8 cellular contexts compared by ENCODE assay signal in genomic region chr5:151742870-151743294, GRCh38.
A peak's percentile ranks its signal among the peaks of the same experiment; 100 is the strongest.
DNase-seq lines count a peak whose midpoint lies in the region; ATAC-seq and TF ChIP-seq lines count a peak whose summit lies in the region.

No MANE protein-coding gene starts in this region.

- no peaks in the 10 kb centered on the region for H3K27me3 ChIP-seq in OCI-LY3 (ENCODE audit: low read depth, low read length)

- H3K9me3 Mint-ChIP-seq in stimulated activated naive CD8-positive, alpha-beta T cell treated with anti-CD3 and anti-CD28 coated beads, Interleukin-15, Interleukin-2, amounts not matched to agents 100 ng/mL and 50 ng/mL, for 24 hours: no peaks in the 10 kb centered on the region
- no peaks in the 10 kb centered on the region for H3K9me3 Mint-ChIP-seq in stimulated activated naive CD8-positive, alpha-beta T cell treated with anti-CD3 and anti-CD28 coated beads, Interleukin-15, amount 100 ng/mL, for 72 hours
- no peaks in the 10 kb centered on the region for H3K9me3 Mint-ChIP-seq in nephron

- H3K4me3 ChIP-seq in OCI-LY3 (ENCODE audit: low read length) (no peak overlapping the region), epithelial cell of esophagus (ENCODE audit: low read length) (no peak overlapping the region)

- no peak overlapping the region for H3K27ac ChIP-seq in OCI-LY3 (ENCODE audit: low read length)

- H3K4me3 Mint-ChIP-seq in stimulated activated naive CD8-positive, alpha-beta T cell treated with anti-CD3 and anti-CD28 coated beads, Interleukin-15, Interleukin-2, amounts not matched to agents 100 ng/mL and 50 ng/mL, for 24 hours: no peak overlapping the region
- H3K4me3 Mint-ChIP-seq in stimulated activated naive CD8-positive, alpha-beta T cell treated with anti-CD3 and anti-CD28 coated beads, Interleukin-15, amount 100 ng/mL, for 72 hours: no peak overlapping the region
- no peak overlapping the region for H3K4me3 Mint-ChIP-seq in nephron

- ATAC-seq in stimulated activated naive CD8-positive, alpha-beta T cell treated with anti-CD3 and anti-CD28 coated beads, Interleukin-15, amount 100 ng/mL, for 72 hours: no peak
- no peak for ATAC-seq in HG03108 (IDR thresholded peaks at IDR 0.05; ENCODE audit: unreplicated experiment)
- ATAC-seq in GM19452 (IDR thresholded peaks at IDR 0.05; ENCODE audit: unreplicated experiment): no peak

- H3K36me3 Mint-ChIP-seq in stimulated activated naive CD8-positive, alpha-beta T cell treated with anti-CD3 and anti-CD28 coated beads, Interleukin-15, Interleukin-2, amounts not matched to agents 100 ng/mL and 50 ng/mL, for 24 hours (ENCODE audit: low read depth): peaks cover 47% of the 10 kb centered on the region
- H3K36me3 Mint-ChIP-seq in nephron (ENCODE audit: low read depth): peaks cover 26% of the 10 kb centered on the region

- H3K79me2 ChIP-seq in OCI-LY3 (ENCODE audit: low read length): no peaks in the 10 kb centered on the region

- no peak overlapping the region for H3K4me2 ChIP-seq in OCI-LY3 (ENCODE audit: low read length)

- peaks cover 7% of the 10 kb centered on the region for H3K36me3 ChIP-seq in OCI-LY3 (replicated peaks; ENCODE audit: low read depth, low read length)

- peaks cover 41% of the 10 kb centered on the region for H3K4me1 Mint-ChIP-seq in stimulated activated naive CD8-positive, alpha-beta T cell treated with anti-CD3 and anti-CD28 coated beads, Interleukin-15, Interleukin-2, amounts not matched to agents 100 ng/mL and 50 ng/mL, for 24 hours (ENCODE audit: low read depth)
- peaks cover 46% of the 10 kb centered on the region for H3K4me1 Mint-ChIP-seq in stimulated activated naive CD8-positive, alpha-beta T cell treated with anti-CD3 and anti-CD28 coated beads, Interleukin-15, amount 100 ng/mL, for 72 hours
- peaks cover 31% of the 10 kb centered on the region for H3K4me1 Mint-ChIP-seq in nephron

- no peak overlapping the region for H3K9ac ChIP-seq in OCI-LY3 (ENCODE audit: low read length)

- no peaks in the 10 kb centered on the region for H3K9me3 ChIP-seq in OCI-LY3 (ENCODE audit: insufficient read depth, low read length)

- peak overlapping the region; percentile 22 for H3K27ac Mint-ChIP-seq in stimulated activated naive CD8-positive, alpha-beta T cell treated with anti-CD3 and anti-CD28 coated beads, Interleukin-15, Interleukin-2, amounts not matched to agents 100 ng/mL and 50 ng/mL, for 24 hours
- H3K27ac Mint-ChIP-seq in stimulated activated naive CD8-positive, alpha-beta T cell treated with anti-CD3 and anti-CD28 coated beads, Interleukin-15, amount 100 ng/mL, for 72 hours: no peak overlapping the region
- peak overlapping the region; percentile 77 to 81 (median 79) for H3K27ac Mint-ChIP-seq in nephron

- TF ChIP-seq CTCF in OCI-LY3 (IDR thresholded peaks at IDR 0.05; ENCODE audit: low read depth, low read length): peak; percentile 69
- TF ChIP-seq CTCF in epithelial cell of esophagus (IDR thresholded peaks at IDR 0.05; ENCODE audit: insufficient read depth, low read depth, low read length, missing control alignments): peak; percentile 68
- peak; percentile 70 to 81 (median 76) for TF ChIP-seq CTCF in nephron (IDR thresholded peaks at IDR 0.05; ENCODE audit: unreplicated experiment in 3 of 3)

- no peak for DNase-seq in stimulated activated naive CD8-positive, alpha-beta T cell treated with anti-CD3 and anti-CD28 coated beads, Interleukin-15, amount 100 ng/mL, for 72 hours
- peak; percentile 65 for DNase-seq in epithelial cell of esophagus (ENCODE audit: low read depth)
- DNase-seq in NCI-H2029 treated with DMSO at 0.1 percent for 48 hours (lab: John Stamatoyannopoulos, UW): no peak

- peaks cover 29% of the 10 kb centered on the region for H3K4me1 ChIP-seq in OCI-LY3 (ENCODE audit: low read length)

- H2AFZ ChIP-seq in OCI-LY3 (ENCODE audit: low read depth, low read length): no peak overlapping the region

- no peaks in the 10 kb centered on the region for H4K20me1 ChIP-seq in OCI-LY3 (ENCODE audit: insufficient read depth, low read length)

- no peaks in the 10 kb centered on the region for H3K27me3 Mint-ChIP-seq in stimulated activated naive CD8-positive, alpha-beta T cell treated with anti-CD3 and anti-CD28 coated beads, Interleukin-15, Interleukin-2, amounts not matched to agents 100 ng/mL and 50 ng/mL, for 24 hours
- no peaks in the 10 kb centered on the region for H3K27me3 Mint-ChIP-seq in stimulated activated naive CD8-positive, alpha-beta T cell treated with anti-CD3 and anti-CD28 coated beads, Interleukin-15, amount 100 ng/mL, for 72 hours
- no peaks in the 10 kb centered on the region for H3K27me3 Mint-ChIP-seq in nephron (ENCODE audit: low read depth)

Comparison
In these comparisons a context has a peak if more than half of its experiments do, and no peak if none do; other contexts are left out.
1. H3K27ac Mint-ChIP-seq: peak in stimulated activated naive CD8-positive, alpha-beta T cell treated with anti-CD3 and anti-CD28 coated beads, Interleukin-15, Interleukin-2, amounts not matched to agents 100 ng/mL and 50 ng/mL, for 24 hours (single experiment) and nephron (3 of 3); none in stimulated activated naive CD8-positive, alpha-beta T cell treated with anti-CD3 and anti-CD28 coated beads, Interleukin-15, amount 100 ng/mL, for 72 hours (0 of 2).
2. Peak in every context shown above with its lines, with median percentiles within 50 percentile points of each other: CTCF ChIP-seq.